In genomic region chr6:166861961-166862286, GRCh38 we compare ENCODE assay signal across 8 cellular contexts.
DNase-seq lines count a peak whose midpoint lies in the region; ATAC-seq and TF ChIP-seq lines count a peak whose summit lies in the region.

No MANE protein-coding gene starts in this region.

- peaks cover 37% of the 10 kb centered on the region for H3K27me3 Mint-ChIP-seq in nephron (ENCODE audit: low read depth)

- H3K36me3 Mint-ChIP-seq in nephron (ENCODE audit: low read depth): no peaks in the 10 kb centered on the region

- H3K27ac Mint-ChIP-seq in nephron: no peak overlapping the region

- H3K27ac ChIP-seq in HUES6 (ENCODE audit: low read depth, low read length) (no peak overlapping the region), ectodermal cell (ENCODE audit: insufficient read depth, low read depth, low read length, poor library complexity, severe bottlenecking) (no peak overlapping the region)

- TF ChIP-seq CTCF in BE2C (IDR thresholded peaks at IDR 0.05; ENCODE audit: low read depth, low read length): no peak
- no peak for TF ChIP-seq CTCF in nephron (IDR thresholded peaks at IDR 0.05; ENCODE audit: unreplicated experiment in 3 of 3)

- H3K4me1 Mint-ChIP-seq in nephron: peaks cover 6% of the 10 kb centered on the region

- H3K4me3 Mint-ChIP-seq in nephron: peak overlapping the region; percentile 90 to 93 (median 91)

- H3K36me3 ChIP-seq in BE2C (no peaks in the 10 kb centered on the region), HUES6 (ENCODE audit: control insufficient read depth, insufficient read depth, low read length) (no peaks in the 10 kb centered on the region), ectodermal cell (ENCODE audit: control insufficient read depth, insufficient read depth, low read length) (no peaks in the 10 kb centered on the region)

- no peaks in the 10 kb centered on the region for H3K9me3 ChIP-seq in BE2C
- H3K9me3 ChIP-seq in HUES6 (ENCODE audit: control insufficient read depth, insufficient read depth, low read depth, low read length): peaks cover 6% of the 10 kb centered on the region; the same call in 1 of the 2 replicates
- no peaks in the 10 kb centered on the region for H3K9me3 ChIP-seq in ectodermal cell (ENCODE audit: control insufficient read depth, low read length)

- no peaks in the 10 kb centered on the region for H3K9me3 Mint-ChIP-seq in nephron

- no peak for DNase-seq in BE2C
- no peak for DNase-seq in left lobe of liver (ENCODE audit: low spot score)
- no peak for DNase-seq in NCI-H345 treated with DMSO at 0.1 percent for 48 hours (lab: John Stamatoyannopoulos, UW; ENCODE audit: unreplicated experiment)

- ATAC-seq in left lobe of liver (no peak), GM19455 (IDR thresholded peaks at IDR 0.05; ENCODE audit: unreplicated experiment) (no peak), GM21381 (IDR thresholded peaks at IDR 0.05; ENCODE audit: unreplicated experiment) (no peak)

- peak overlapping the region; percentile 82 for H3K4me3 ChIP-seq in BE2C (ENCODE audit: low read depth, low read length)
- H3K4me3 ChIP-seq in HUES6 (ENCODE audit: low read depth, low read length): peak overlapping the region; percentile 76
- peak overlapping the region; percentile 61 for H3K4me3 ChIP-seq in ectodermal cell (ENCODE audit: insufficient read depth, low read depth, low read length)

- H3K27me3 ChIP-seq in BE2C (no peaks in the 10 kb centered on the region), HUES6 (ENCODE audit: control insufficient read depth, insufficient read depth, low read length) (peaks cover 23% of the 10 kb centered on the region), ectodermal cell (ENCODE audit: control insufficient read depth, insufficient read depth, low read length, poor library complexity, severe bottlenecking) (peaks cover 11% of the 10 kb centered on the region)

- 5 to 6% methylated on average over 11 of the region's 11 CpGs for WGBS in ectodermal cell, 2 experiments

- no peaks in the 10 kb centered on the region; the same call in 1 of the 2 replicates for H3K4me1 ChIP-seq in BE2C
- H3K4me1 ChIP-seq in HUES6 (ENCODE audit: control insufficient read depth, insufficient read depth, low read length): peaks cover 7% of the 10 kb centered on the region; the same call in 1 of the 2 replicates
- H3K4me1 ChIP-seq in ectodermal cell (ENCODE audit: control insufficient read depth, insufficient read depth, low read length): no peaks in the 10 kb centered on the region

- peak overlapping the region; percentile 18 for H3K9ac ChIP-seq in HUES6 (ENCODE audit: low read length)
